ENCODE assay signal across 9 cellular contexts in the genomic region with DNA sequence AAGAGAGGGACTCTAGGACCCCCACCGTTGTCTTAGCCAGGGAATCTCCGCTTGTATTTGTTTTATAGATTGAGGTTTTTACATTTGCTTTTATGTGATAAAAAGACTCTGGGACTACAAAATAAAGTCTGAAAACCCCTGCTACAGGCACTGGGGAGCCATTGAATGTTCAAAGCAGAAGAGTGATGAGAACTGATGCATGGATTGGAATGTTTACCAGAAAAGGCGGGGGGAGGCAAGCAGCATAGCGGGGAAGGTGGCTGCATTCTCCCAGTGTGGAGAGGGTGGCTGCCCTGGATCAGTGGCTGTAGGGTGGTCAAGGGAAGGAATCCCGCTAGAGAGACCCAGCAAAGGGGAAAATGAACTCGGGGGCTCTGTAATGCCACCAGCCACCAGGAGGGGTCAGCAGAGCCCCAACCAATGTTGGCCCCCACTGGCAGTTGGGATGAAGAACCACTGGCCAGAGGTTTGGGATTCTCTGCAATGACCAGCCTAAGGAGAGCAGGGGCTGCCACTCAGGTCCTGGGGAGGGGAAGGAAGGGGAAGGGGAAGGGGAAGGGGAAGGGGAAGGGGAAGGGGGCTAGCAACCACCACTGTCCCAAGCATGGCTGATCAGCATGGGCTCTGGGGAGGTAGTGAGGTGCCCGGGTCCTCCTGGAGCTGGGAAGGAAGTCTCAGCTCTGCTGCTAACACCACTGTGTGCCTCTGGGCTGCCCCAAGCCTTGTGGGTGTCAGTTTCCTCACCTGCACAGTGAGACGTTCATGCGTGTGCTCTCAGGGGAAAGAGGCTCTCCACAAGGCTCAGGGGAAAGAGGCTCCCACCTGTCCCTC. TPM values are rescaled to one million over a fixed set of nuclear protein-coding genes. Genes with fewer than 3 reads are reported as not detected.
DNase-seq lines count a peak whose midpoint lies in the region; ATAC-seq and TF ChIP-seq lines count a peak whose summit lies in the region.
"Had no signal": no experiment of that assay in that cellular context is flagged by ENCODE, and none has a peak within 500 bp of the region (broad histone marks: within the 10 kb centered on the region; RNA-seq: fewer than 3 reads in every experiment).

No MANE protein-coding gene starts in this region.

- H3K27ac Mint-ChIP-seq in T-helper 2 cell treated with Interferon-gamma antibody and Interleukin-4, amounts not matched to agents 5 μg/mL and 100 μg/mL, for 36 hours: no peak overlapping the region

- no peak overlapping the region for H3K4me3 Mint-ChIP-seq in T-helper 2 cell treated with Interferon-gamma antibody and Interleukin-4, amounts not matched to agents 5 μg/mL and 100 μg/mL, for 36 hours

- no peak for ATAC-seq in HG02623 (IDR thresholded peaks at IDR 0.05; ENCODE audit: unreplicated experiment)

- in situ Hi-C loops in astrocyte of the spinal cord (cut with HindIII; ENCODE audit: low sequenced_read_pairs): no loop called here

- no peaks in the 10 kb centered on the region for H3K36me3 Mint-ChIP-seq in T-helper 2 cell treated with Interferon-gamma antibody and Interleukin-4, amounts not matched to agents 5 μg/mL and 100 μg/mL, for 36 hours (ENCODE audit: low read depth)

- no peaks in the 10 kb centered on the region for H3K9me3 Mint-ChIP-seq in T-helper 2 cell treated with Interferon-gamma antibody and Interleukin-4, amounts not matched to agents 5 μg/mL and 100 μg/mL, for 36 hours

- peak; percentile 92 for TF ChIP-seq CTCF in astrocyte of the spinal cord (IDR thresholded peaks at IDR 0.05; ENCODE audit: low read depth, low read length)

- peak; percentile 62 for DNase-seq in COLO829 (ENCODE audit: low spot score)
- DNase-seq in HT1080 (ENCODE audit: low read depth): peak; percentile 47
- DNase-seq in T-helper 2 cell treated with Interferon-gamma antibody and Interleukin-4, amounts not matched to agents 5 μg/mL and 100 μg/mL, for 36 hours (ENCODE audit: low spot score): peak; percentile 27
- peak; percentile 24 for DNase-seq in astrocyte of the spinal cord (ENCODE audit: low read depth, low spot score)
- peak; percentile 70 for DNase-seq in inferior parietal cortex (ENCODE audit: extremely low spot score)
- DNase-seq in stimulated activated CD4-positive, alpha-beta T cell treated with anti-CD3 and anti-CD28 coated beads, Interleukin-2, amount 100 ng/mL, for 4 hours (ENCODE audit: low read depth): peak; percentile 24
- no peak for DNase-seq in mesenteric fat pad (ENCODE audit: low spot score)

- peaks cover 7% of the 10 kb centered on the region for H3K27me3 Mint-ChIP-seq in T-helper 2 cell treated with Interferon-gamma antibody and Interleukin-4, amounts not matched to agents 5 μg/mL and 100 μg/mL, for 36 hours (ENCODE audit: low read depth)

- H3K4me3 ChIP-seq in astrocyte of the spinal cord (ENCODE audit: low read depth, low read length): no peak overlapping the region
- H3K4me3 ChIP-seq: SK-N-MC had no signal

- no peaks in the 10 kb centered on the region for H3K4me1 Mint-ChIP-seq in T-helper 2 cell treated with Interferon-gamma antibody and Interleukin-4, amounts not matched to agents 5 μg/mL and 100 μg/mL, for 36 hours (ENCODE audit: low read depth)

RNA-seq across cellular contexts. Expression of a gene that starts 19.2 kb away (rescaled TPM):
- total RNA-seq in HT1080 (2014; rRNA removed; shearing (Covaris generic)): 80.9 and 125 TPM in 2 replicates
- 70.5 and 73.9 TPM in 2 replicates for polyA plus RNA-seq in HT1080 (2015; cell fraction: cytosol; rRNA removed)
- 66.3 and 70.7 TPM in 2 replicates for polyA plus RNA-seq in HT1080 (2015; cell fraction: nucleus; rRNA removed)
- 47.9 TPM for total RNA-seq in mesenteric fat pad

RNA-seq across cellular contexts. Expression of a gene that starts 40.0 kb away (rescaled TPM):
- total RNA-seq in HT1080 (2014; rRNA removed; shearing (Covaris generic)): 5.3 and 7.3 TPM in 2 replicates
- 2.2 and 2.5 TPM in 2 replicates for polyA plus RNA-seq in HT1080 (2015; cell fraction: cytosol; rRNA removed)
- 26.5 and 27.6 TPM in 2 replicates for polyA plus RNA-seq in HT1080 (2015; cell fraction: nucleus; rRNA removed)
- total RNA-seq in mesenteric fat pad: 38.9 TPM

RNA-seq across cellular contexts. Expression of a gene that starts 46.3 kb away (rescaled TPM):
- total RNA-seq in HT1080 (2014; rRNA removed; shearing (Covaris generic)): not detected in 2 replicates
- polyA plus RNA-seq in HT1080 (2015; cell fraction: cytosol; rRNA removed): 0.06 and 0.07 TPM in 2 replicates
- polyA plus RNA-seq in HT1080 (2015; cell fraction: nucleus; rRNA removed): 0.20 TPM in 1 of 2 replicates, not detected in the other
- total RNA-seq in mesenteric fat pad: 0.39 TPM
